1 cellular context compared by ENCODE assay signal in the genomic region with DNA sequence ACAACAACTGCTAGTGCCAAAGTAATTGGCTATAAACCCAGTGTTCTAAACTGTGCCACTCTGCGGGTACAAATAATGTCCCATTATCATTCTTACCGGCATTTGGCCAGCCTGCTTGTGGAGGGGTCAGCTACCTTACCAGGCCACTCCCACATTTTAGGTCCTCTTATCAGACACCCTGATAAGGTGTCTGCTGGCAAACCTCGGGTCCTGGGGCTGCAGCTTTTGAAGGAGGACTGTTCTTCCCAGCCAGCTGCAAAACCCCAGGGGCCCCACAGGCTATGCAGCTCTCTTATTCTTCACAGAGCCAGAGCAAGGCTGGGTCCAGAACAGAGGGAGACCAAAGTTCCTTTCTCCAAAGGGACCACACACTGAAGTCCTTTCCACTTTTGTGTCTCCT.
TF ChIP-seq lines count a peak whose summit lies in the region.

No MANE protein-coding gene starts in this region.

TF ChIP-seq in GM23338, 12 proteins besides CTCF, POLR2A, EP300 and RAD21 (continued from another document):
- TF ChIP-seq EZH2 (IDR thresholded peaks at IDR 0.05; ENCODE audit: low read depth, unreplicated experiment) (no peak), ZNF114 (CRISPR knock-in tag; IDR thresholded peaks at IDR 0.05) (no peak)
